Comparison of ENCODE assay signal across 10 cellular contexts in genomic region chr7:27164381-27165088, GRCh38. TPM values are rescaled to one million over a fixed set of nuclear protein-coding genes. Genes with fewer than 3 reads are reported as not detected.
DNase-seq lines count a peak whose midpoint lies in the region; ATAC-seq and TF ChIP-seq lines count a peak whose summit lies in the region.
"Had no signal": no experiment of that assay in that cellular context is flagged by ENCODE, and none has a peak within 500 bp of the region (broad histone marks: within the 10 kb centered on the region; RNA-seq: fewer than 3 reads in every experiment).

No MANE protein-coding gene starts in this region.

- peak overlapping the region; percentile 51 for H3K27ac Mint-ChIP-seq in activated CD4-positive, alpha-beta memory T cell treated with anti-CD3 and anti-CD28 coated beads for 36 hours
- H3K27ac Mint-ChIP-seq in stimulated activated memory B cell treated with anti-CD40 and anti-IgM and Interleukin-4, amounts not matched to agents 10 μg/mL and 1 μg/mL and 100 μg/mL, for 72 hours, result no peak overlapping the region

- H3K4me3 Mint-ChIP-seq in activated CD4-positive, alpha-beta memory T cell treated with anti-CD3 and anti-CD28 coated beads for 36 hours, result peak overlapping the region; percentile 20
- H3K4me3 Mint-ChIP-seq in stimulated activated memory B cell treated with anti-CD40 and anti-IgM and Interleukin-4, amounts not matched to agents 10 μg/mL and 1 μg/mL and 100 μg/mL, for 72 hours, result peak overlapping the region; percentile 31

- peaks cover 75% of the 10 kb centered on the region for H3K27me3 ChIP-seq in thyroid gland

- H3K27me3 Mint-ChIP-seq in activated CD4-positive, alpha-beta memory T cell treated with anti-CD3 and anti-CD28 coated beads for 36 hours, result peaks cover 77% of the 10 kb centered on the region
- H3K27me3 Mint-ChIP-seq in stimulated activated memory B cell treated with anti-CD40 and anti-IgM and Interleukin-4, amounts not matched to agents 10 μg/mL and 1 μg/mL and 100 μg/mL, for 72 hours, result peaks cover 75% of the 10 kb centered on the region

- H3K4me1 ChIP-seq in thyroid gland, result peaks cover 12 to 31% of the 10 kb centered on the region in 2 donors

- intact Hi-C loops in activated CD4-positive, alpha-beta memory T cell treated with anti-CD3 and anti-CD28 coated beads for 36 hours (cut with micrococcal nuclease), result loop anchor here (2.0 to 5.0 kb wide), 5 partner anchors 14 to 1302 kb away; partner anchors contain the start of genes EVX1 and HOXA1
- intact Hi-C loops in thyroid gland (cut with DNase I), result loop anchor here (5.0 to 10.0 kb wide), 2 partner anchors 787 to 1310 kb away; no protein-coding TSS in a partner anchor

- no peaks in the 10 kb centered on the region for H3K36me3 ChIP-seq in thyroid gland

- H3K4me1 Mint-ChIP-seq in activated CD4-positive, alpha-beta memory T cell treated with anti-CD3 and anti-CD28 coated beads for 36 hours (ENCODE audit: low read depth), result peaks cover 26% of the 10 kb centered on the region
- peaks cover 14% of the 10 kb centered on the region for H3K4me1 Mint-ChIP-seq in stimulated activated memory B cell treated with anti-CD40 and anti-IgM and Interleukin-4, amounts not matched to agents 10 μg/mL and 1 μg/mL and 100 μg/mL, for 72 hours

- no peak for TF ChIP-seq POLR2A in thyroid gland (IDR thresholded peaks at IDR 0.05)

- 6 to 9% methylated on average over 13 to 25 of the region's 47 CpGs for WGBS in thyroid gland, 2 donors

- H3K27ac ChIP-seq in thyroid gland, result no peak overlapping the region
- H3K27ac ChIP-seq: A549 had no signal

- no peaks in the 10 kb centered on the region for H3K9me3 Mint-ChIP-seq in activated CD4-positive, alpha-beta memory T cell treated with anti-CD3 and anti-CD28 coated beads for 36 hours
- H3K9me3 Mint-ChIP-seq in stimulated activated memory B cell treated with anti-CD40 and anti-IgM and Interleukin-4, amounts not matched to agents 10 μg/mL and 1 μg/mL and 100 μg/mL, for 72 hours, result no peaks in the 10 kb centered on the region

- peak; percentile 48 for DNase-seq in DMS53 (lab: John Stamatoyannopoulos, UW)
- DNase-seq in DMS53 treated with DMSO at 0.1 percent for 48 hours (lab: John Stamatoyannopoulos, UW; ENCODE audit: unreplicated experiment), result no peak
- no peak for DNase-seq in activated CD4-positive, alpha-beta memory T cell treated with anti-CD3 and anti-CD28 coated beads for 36 hours
- peak; percentile 81 for DNase-seq in islet precursor cell
- no peak for DNase-seq in thyroid gland
- no peak for DNase-seq in kidney glomerular epithelial cell (lab: John Stamatoyannopoulos, UW)
- no peak for DNase-seq in cerebellar nuclear complex (lab: John Stamatoyannopoulos, UW)
- DNase-seq: activated CD4-positive, alpha-beta T cell treated with anti-CD3 and anti-CD28 coated beads, Interleukin-2, amount 50 U/mL, for 4 hours had no signal

- CTCF ChIA-PET in activated CD4-positive, alpha-beta memory T cell treated with anti-CD3 and anti-CD28 coated beads for 36 hours (lab: Charles Lee), result interaction anchor here (2.0 to 6.5 kb wide), 3 partner anchors 14 to 31 kb away, joined by 5 to 72 read pairs (median 22); partner anchors contain the start of gene HOXA3

- no peak for ATAC-seq in stimulated activated memory B cell treated with anti-CD40 and anti-IgM and Interleukin-4, amounts not matched to agents 10 μg/mL and 1 μg/mL and 100 μg/mL, for 72 hours
- ATAC-seq: A549 had no signal

- H3K4me3 ChIP-seq in thyroid gland (replicated peaks in 1 of 3), result no peak overlapping the region
- H3K4me3 ChIP-seq: A549 had no signal

- no peaks in the 10 kb centered on the region for H3K9me3 ChIP-seq in thyroid gland
- H3K9me3 ChIP-seq: A549 had no signal

- POLR2A ChIA-PET in activated CD4-positive, alpha-beta memory T cell treated with anti-CD3 and anti-CD28 coated beads for 36 hours (lab: Charles Lee), result no interaction called here

- no peak for TF ChIP-seq CTCF in thyroid gland (IDR thresholded peaks at IDR 0.05)

- H3K36me3 Mint-ChIP-seq in activated CD4-positive, alpha-beta memory T cell treated with anti-CD3 and anti-CD28 coated beads for 36 hours, result peaks cover 2% of the 10 kb centered on the region
- H3K36me3 Mint-ChIP-seq in stimulated activated memory B cell treated with anti-CD40 and anti-IgM and Interleukin-4, amounts not matched to agents 10 μg/mL and 1 μg/mL and 100 μg/mL, for 72 hours, result no peaks in the 10 kb centered on the region

RNA-seq across cellular contexts. Expression of gene HOXA9, which starts 0.8 kb away (rescaled TPM):
- under 1 TPM in 1 of 2 experiments, not detected in 1; 0.19 TPM for total RNA-seq in activated CD4-positive, alpha-beta memory T cell treated with anti-CD3 and anti-CD28 coated beads for 36 hours
- total RNA-seq in thyroid gland, result 1 to 10 TPM in 1 of 4 donors, under 1 TPM in 2, not detected in 1; 0.63 to 1.9 (median 0.67) TPM

RNA-seq across cellular contexts. Expression of gene HOXA7, which starts 8.1 kb away (rescaled TPM):
- not detected for total RNA-seq in activated CD4-positive, alpha-beta memory T cell treated with anti-CD3 and anti-CD28 coated beads for 36 hours
- total RNA-seq in thyroid gland, result 1 to 10 TPM in 1 of 4 donors, under 1 TPM in 3; 0.34 to 2.1 (median 0.74) TPM

RNA-seq across cellular contexts. Expression of gene HOXA10, which starts 9.6 kb away (rescaled TPM):
- not detected for total RNA-seq in activated CD4-positive, alpha-beta memory T cell treated with anti-CD3 and anti-CD28 coated beads for 36 hours
- 1 to 10 TPM in 1 of 4 donors, not detected in 3; 4.0 TPM for total RNA-seq in thyroid gland

RNA-seq across cellular contexts. Expression of gene HOXA3, which starts 12.2 kb away (rescaled TPM):
- total RNA-seq in activated CD4-positive, alpha-beta memory T cell treated with anti-CD3 and anti-CD28 coated beads for 36 hours, result not detected
- total RNA-seq in thyroid gland, result 1 to 10 TPM in 3 of 4 donors, under 1 TPM in 1; 0.94 to 6.1 (median 1.9) TPM

RNA-seq across cellular contexts. Expression of gene HOXA6, which starts 17.0 kb away (rescaled TPM):
- total RNA-seq in activated CD4-positive, alpha-beta memory T cell treated with anti-CD3 and anti-CD28 coated beads for 36 hours, result not detected
- total RNA-seq in thyroid gland, result 1 to 10 TPM in 2 of 4 donors, not detected in 2; 1.1 to 1.6 TPM

Comparison
In these comparisons a context has a peak if more than half of its experiments do, and no peak if none do; other contexts are left out.
1. DNase-seq: peak in DMS53 (single experiment) and islet precursor cell (single experiment); none in DMS53 treated with DMSO at 0.1 percent for 48 hours (single experiment), activated CD4-positive, alpha-beta memory T cell treated with anti-CD3 and anti-CD28 coated beads for 36 hours (single experiment), thyroid gland (0 of 2), kidney glomerular epithelial cell (single experiment) and cerebellar nuclear complex (0 of 2).